ENCODE assay signal across 16 cellular contexts in the genomic region with DNA sequence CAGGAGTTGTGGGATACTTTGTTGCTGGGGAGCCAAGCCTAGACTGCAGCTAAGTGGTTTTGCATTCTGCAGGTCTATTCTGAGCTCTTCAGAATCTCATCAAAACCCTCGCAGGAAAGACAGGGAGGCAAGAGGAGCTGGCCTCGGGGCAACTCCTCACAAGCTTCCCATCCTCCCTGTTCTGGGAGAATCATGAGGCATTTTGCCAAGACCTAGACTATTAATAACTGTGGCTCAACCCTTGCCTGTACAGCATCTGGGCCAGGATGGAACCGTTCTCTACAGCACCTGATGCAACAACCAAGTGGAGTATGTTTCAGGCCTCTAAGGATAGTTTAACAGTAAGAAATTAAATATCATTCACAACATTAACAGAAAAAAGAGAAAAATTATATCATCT. TPM values are rescaled to one million over a fixed set of nuclear protein-coding genes. Genes with fewer than 3 reads are reported as not detected.
DNase-seq lines count a peak whose midpoint lies in the region; ATAC-seq and TF ChIP-seq lines count a peak whose summit lies in the region.
"Had no signal": no experiment of that assay in that cellular context is flagged by ENCODE, and none has a peak within 500 bp of the region (broad histone marks: within the 10 kb centered on the region; RNA-seq: fewer than 3 reads in every experiment).

No MANE protein-coding gene starts in this region.

- no peak overlapping the region for H3K4me3 ChIP-seq in adrenal gland
- H3K4me3 ChIP-seq in sigmoid colon: no peak overlapping the region
- H3K4me3 ChIP-seq in CD8-positive, alpha-beta memory T cell (ENCODE audit: low read length): no peak overlapping the region

- H3K27ac ChIP-seq in adrenal gland: no peak overlapping the region
- H3K27ac ChIP-seq in sigmoid colon: peak overlapping the region in 3 of 4 donors; percentile 47 to 74 (median 72)
- H3K27ac ChIP-seq in CD8-positive, alpha-beta memory T cell (ENCODE audit: low read depth, low read length): no peak overlapping the region

- no peaks in the 10 kb centered on the region for H3K36me3 ChIP-seq in adrenal gland (replicated peaks in 1 of 2)
- H3K36me3 ChIP-seq in sigmoid colon: no peaks in the 10 kb centered on the region
- H3K36me3 ChIP-seq in CD8-positive, alpha-beta memory T cell (ENCODE audit: insufficient read depth, low read length): no peaks in the 10 kb centered on the region

- no peak for ATAC-seq in HG02610 (IDR thresholded peaks at IDR 0.05; ENCODE audit: unreplicated experiment)

- peaks cover 8 to 16% (median 15%) of the 10 kb centered on the region in 3 donors for H3K36me3 Mint-ChIP-seq in CD8-positive, alpha-beta memory T cell

- H3K27me3 Mint-ChIP-seq in CD8-positive, alpha-beta memory T cell: peaks cover 0 to under 1% of the 10 kb centered on the region in 2 donors
- H3K27me3 Mint-ChIP-seq: activated naive CD8-positive, alpha-beta T cell treated with anti-CD3 and anti-CD28 coated beads for 36 hours; dendritic cell treated with granulocyte-macrophage colony-stimulating factor and Interleukin-4, amounts not matched to agents 40 ng/mL and 50 ng/mL, for 4 days; stimulated activated naive CD8-positive, alpha-beta T cell treated with anti-CD3 and anti-CD28 coated beads, Interleukin-15, Interleukin-2, amounts not matched to agents 100 ng/mL and 50 ng/mL, for 24 hours had no signal

- 58 to 79% (median 59%) methylated on average over 3 of the region's 3 CpGs for WGBS in adrenal gland, 4 donors
- WGBS in sigmoid colon, 2 donors: 86 to 89% methylated on average over 3 of the region's 3 CpGs

- no peak for TF ChIP-seq CTCF in adrenal gland (IDR thresholded peaks at IDR 0.05)
- no peak for TF ChIP-seq CTCF in sigmoid colon (IDR thresholded peaks at IDR 0.05)

- no peak overlapping the region for H3K27ac Mint-ChIP-seq in CD8-positive, alpha-beta memory T cell
- H3K27ac Mint-ChIP-seq: activated naive CD8-positive, alpha-beta T cell treated with anti-CD3 and anti-CD28 coated beads for 36 hours; dendritic cell treated with granulocyte-macrophage colony-stimulating factor and Interleukin-4, amounts not matched to agents 40 ng/mL and 50 ng/mL, for 4 days; stimulated activated naive CD8-positive, alpha-beta T cell treated with anti-CD3 and anti-CD28 coated beads, Interleukin-15, Interleukin-2, amounts not matched to agents 100 ng/mL and 50 ng/mL, for 24 hours had no signal

- no peak overlapping the region for H3K4me3 Mint-ChIP-seq in CD8-positive, alpha-beta memory T cell
- H3K4me3 Mint-ChIP-seq: activated naive CD8-positive, alpha-beta T cell treated with anti-CD3 and anti-CD28 coated beads for 36 hours; dendritic cell treated with granulocyte-macrophage colony-stimulating factor and Interleukin-4, amounts not matched to agents 40 ng/mL and 50 ng/mL, for 4 days; stimulated activated naive CD8-positive, alpha-beta T cell treated with anti-CD3 and anti-CD28 coated beads, Interleukin-15, Interleukin-2, amounts not matched to agents 100 ng/mL and 50 ng/mL, for 24 hours had no signal

- peaks cover 0 to 4% (median 0%) of the 10 kb centered on the region in 3 donors for H3K4me1 Mint-ChIP-seq in CD8-positive, alpha-beta memory T cell
- H3K4me1 Mint-ChIP-seq: activated naive CD8-positive, alpha-beta T cell treated with anti-CD3 and anti-CD28 coated beads for 36 hours had no signal

- TF ChIP-seq POLR2A in adrenal gland (IDR thresholded peaks at IDR 0.05): no peak
- TF ChIP-seq POLR2A in sigmoid colon (IDR thresholded peaks at IDR 0.05): no peak

- H3K4me1 ChIP-seq in adrenal gland (replicated peaks in 1 of 2) (peaks cover 14 to 17% of the 10 kb centered on the region in 2 donors), sigmoid colon (peaks cover 0 to 28% (median 25%) of the 10 kb centered on the region in 4 donors)
- no peaks in the 10 kb centered on the region for H3K4me1 ChIP-seq in CD8-positive, alpha-beta memory T cell (ENCODE audit: insufficient read depth, low read length)

- CTCF ChIA-PET in CD8-positive, alpha-beta memory T cell (lab: Charles Lee): interaction anchor here (0.6 kb wide), 1 partner anchor 139 kb away, joined by 4 read pairs; no protein-coding TSS in a partner anchor

- H3K9me3 ChIP-seq in adrenal gland (replicated peaks in 1 of 3): no peaks in the 10 kb centered on the region
- peaks cover 0 to 1% (median 0%) of the 10 kb centered on the region in 4 donors for H3K9me3 ChIP-seq in sigmoid colon
- H3K9me3 ChIP-seq in CD8-positive, alpha-beta memory T cell (ENCODE audit: low read length): no peaks in the 10 kb centered on the region

- peaks cover 0 to 4% (median 0%) of the 10 kb centered on the region in 5 donors for H3K9me3 Mint-ChIP-seq in CD8-positive, alpha-beta memory T cell
- H3K9me3 Mint-ChIP-seq: dendritic cell treated with granulocyte-macrophage colony-stimulating factor and Interleukin-4, amounts not matched to agents 40 ng/mL and 50 ng/mL, for 4 days had no signal

- no peak for TF ChIP-seq EP300 in sigmoid colon (IDR thresholded peaks at IDR 0.05)

- H3K27me3 ChIP-seq in adrenal gland: no peaks in the 10 kb centered on the region
- no peaks in the 10 kb centered on the region for H3K27me3 ChIP-seq in sigmoid colon
- no peaks in the 10 kb centered on the region for H3K27me3 ChIP-seq in CD8-positive, alpha-beta memory T cell (ENCODE audit: insufficient read depth, low read length, poor library complexity, severe bottlenecking)

- intact Hi-C loops in adrenal gland (cut with DNase I): no loop called here
- intact Hi-C loops in sigmoid colon (cut with DNase I): no loop called here

- POLR2A ChIA-PET in CD8-positive, alpha-beta memory T cell (lab: Charles Lee): no interaction called here

- peak; percentile 13 for DNase-seq in LHCN-M2 (ENCODE audit: low read depth)
- DNase-seq in adrenal gland: peak in 6 of 7 donors; percentile 34 to 67 (median 46)
- peak; percentile 11 for DNase-seq in glomerular visceral epithelial cell (ENCODE audit: extremely low spot score)
- peak; percentile 80 for DNase-seq in sigmoid colon
- DNase-seq in CD8-positive, alpha-beta memory T cell: no peak
- DNase-seq in CD1c-positive myeloid dendritic cell (ENCODE audit: extremely low spot score): no peak
- no peak for DNase-seq in HuH-7.5 (ENCODE audit: low spot score)
- DNase-seq: activated CD4-positive, CD25-positive, alpha-beta regulatory T cell; activated CD8-positive, alpha-beta memory T cell treated with anti-CD3 and anti-CD28 coated beads, Interleukin-2, amount 50 U/mL, for 4 hours; activated naive CD8-positive, alpha-beta T cell treated with anti-CD3 and anti-CD28 coated beads for 36 hours; C1 segment of cervical spinal cord; kidney had no signal

RNA-seq across cellular contexts. Expression of gene SLC6A20, which starts 20.2 kb away (rescaled TPM):
- total RNA-seq in LHCN-M2 (2014; rRNA removed) (not detected in 2 replicates), adrenal gland (under 1 TPM in 3 of 8 donors, not detected in 5; 0.08 to 0.52 (median 0.13) TPM), sigmoid colon (under 1 TPM in 1 of 4 donors, not detected in 3; 0.16 TPM)
- polyA plus RNA-seq in LHCN-M2 (2012): not detected
- polyA plus RNA-seq in adrenal gland (under 1 TPM in 2 of 3 donors, not detected in 1; 0.07 to 0.30 TPM), sigmoid colon (1 to 10 TPM in 1 of 3 donors, under 1 TPM in 1, not detected in 1; 0.60 to 1.4 TPM)
- not detected for total RNA-seq in CD8-positive, alpha-beta memory T cell
- polyA plus RNA-seq in CD8-positive, alpha-beta memory T cell: not detected
- total RNA-seq: activated naive CD8-positive, alpha-beta T cell treated with anti-CD3 and anti-CD28 coated beads for 36 hours; H1 had no signal

RNA-seq across cellular contexts. Expression of gene LZTFL1, which starts 25.4 kb away (rescaled TPM):
- total RNA-seq in LHCN-M2 (2014; rRNA removed) (9.9 and 10.2 TPM in 2 replicates), adrenal gland (10 to 100 TPM; 11.5 to 36.3 (median 20.2) TPM), sigmoid colon (10 to 100 TPM; 16.6 to 31.0 (median 17.8) TPM)
- polyA plus RNA-seq in LHCN-M2 (2012): 7.0 TPM
- polyA plus RNA-seq in adrenal gland (10 to 100 TPM in 1 of 3 donors, 1 to 10 TPM in 2; 3.9 to 27.7 (median 4.2) TPM), sigmoid colon (10 to 100 TPM in 1 of 3 donors, 1 to 10 TPM in 2; 7.9 to 12.0 (median 8.1) TPM)
- total RNA-seq in CD8-positive, alpha-beta memory T cell: 10 to 100 TPM in 1 of 2 experiments, 1 to 10 TPM in 1; 9.0 to 11.4 TPM
- 8.9 TPM for polyA plus RNA-seq in CD8-positive, alpha-beta memory T cell

Comparison
In these comparisons a context has a peak if more than half of its experiments do, and no peak if none do; other contexts are left out.
1. DNase-seq: peak in LHCN-M2 (single experiment), adrenal gland (6 of 7), glomerular visceral epithelial cell (single experiment) and sigmoid colon (single experiment); none in CD8-positive, alpha-beta memory T cell (0 of 5), CD1c-positive myeloid dendritic cell (single experiment) and HuH-7.5 (single experiment).
2. H3K27ac ChIP-seq: peak in sigmoid colon (3 of 4); none in adrenal gland (0 of 5) and CD8-positive, alpha-beta memory T cell (single experiment).